15 cellular contexts compared by ENCODE assay signal in genomic region chr5:158485604-158486081, GRCh38.
DNase-seq lines count a peak whose midpoint lies in the region; ATAC-seq and TF ChIP-seq lines count a peak whose summit lies in the region.
"Had no signal": no experiment of that assay in that cellular context is flagged by ENCODE, and none has a peak within 500 bp of the region (broad histone marks: within the 10 kb centered on the region; RNA-seq: fewer than 3 reads in every experiment).

No MANE protein-coding gene starts in this region.

- 54 to 60% methylated on average over 5 to 6 of the region's 6 CpGs for WGBS in testis, 2 donors

- H3K4me3 ChIP-seq in MG63 (no peak overlapping the region), fibroblast of the aortic adventitia (ENCODE audit: low read depth, low read length) (no peak overlapping the region), testis (no peak overlapping the region)

- peak; percentile 5 for DNase-seq in MG63
- peak; percentile 60 for DNase-seq in fibroblast of the aortic adventitia (ENCODE audit: low read depth)
- no peak for DNase-seq in mesothelial cell of epicardium (ENCODE audit: low spot score in 2 of 2, unreplicated experiment in 2 of 2)
- peak; percentile 53 for DNase-seq in testis
- no peak for DNase-seq in HPDE6-E6E7 (ENCODE audit: extremely low spot score)
- no peak for DNase-seq in DMS53 treated with DMSO at 0.1 percent for 48 hours (lab: John Stamatoyannopoulos, UW; ENCODE audit: unreplicated experiment)
- DNase-seq in RKO (ENCODE audit: low spot score) = no peak
- DNase-seq: activated naive CD8-positive, alpha-beta T cell treated with anti-CD3 and anti-CD28 coated beads, Interleukin-2, amount 50 U/mL, for 24 hours; CD4-positive, CD25-positive, alpha-beta regulatory T cell; effector CD4-positive, alpha-beta T cell; GOT3; stimulated activated CD4-positive, alpha-beta T cell treated with anti-CD3 and anti-CD28 coated beads, Interleukin-4, amount 100 ng/mL, for 1 hour; SW 1271 had no signal

- H3K27me3 ChIP-seq in MG63 = no peaks in the 10 kb centered on the region
- no peaks in the 10 kb centered on the region for H3K27me3 ChIP-seq in testis

- H3K4me1 ChIP-seq in testis = peaks cover 34% of the 10 kb centered on the region

- H3K27ac Mint-ChIP-seq in mesothelial cell of epicardium = peak overlapping the region; percentile 68
- H3K27ac Mint-ChIP-seq: activated naive CD8-positive, alpha-beta T cell treated with anti-CD3 and anti-CD28 coated beads, Interleukin-2, amount 50 U/mL, for 24 hours; stimulated activated memory B cell treated with anti-CD40 and anti-IgM and Interleukin-4, amounts not matched to agents 10 μg/mL and 1 μg/mL and 100 μg/mL, for 72 hours had no signal

- H3K27me3 Mint-ChIP-seq in mesothelial cell of epicardium (ENCODE audit: low read depth) = peaks cover 2% of the 10 kb centered on the region

- H3K4me3 Mint-ChIP-seq in mesothelial cell of epicardium = no peak overlapping the region
- H3K4me3 Mint-ChIP-seq: activated naive CD8-positive, alpha-beta T cell treated with anti-CD3 and anti-CD28 coated beads, Interleukin-2, amount 50 U/mL, for 24 hours; CD4-positive, CD25-positive, alpha-beta regulatory T cell; stimulated activated memory B cell treated with anti-CD40 and anti-IgM and Interleukin-4, amounts not matched to agents 10 μg/mL and 1 μg/mL and 100 μg/mL, for 72 hours had no signal

- no peak for TF ChIP-seq POLR2A in testis (IDR thresholded peaks at IDR 0.05)

- no peak for ATAC-seq in HG03097 (IDR thresholded peaks at IDR 0.05; ENCODE audit: low FRiP score, unreplicated experiment)
- ATAC-seq: activated naive CD8-positive, alpha-beta T cell treated with anti-CD3 and anti-CD28 coated beads, Interleukin-2, amount 50 U/mL, for 24 hours; stimulated activated memory B cell treated with anti-CD40 and anti-IgM and Interleukin-4, amounts not matched to agents 10 μg/mL and 1 μg/mL and 100 μg/mL, for 72 hours had no signal

- H3K36me3 ChIP-seq in MG63 (no peaks in the 10 kb centered on the region), testis (ENCODE audit: low read depth, missing control alignments) (no peaks in the 10 kb centered on the region)

- intact Hi-C loops in testis (cut with DNase I; ENCODE audit: low total_unique reads) = no loop called here

- peaks cover 2% of the 10 kb centered on the region; the same call in 1 of the 2 replicates for H3K9me3 ChIP-seq in MG63
- no peaks in the 10 kb centered on the region for H3K9me3 ChIP-seq in testis

- no peak for TF ChIP-seq CTCF in fibroblast of the aortic adventitia (IDR thresholded peaks at IDR 0.05; ENCODE audit: insufficient read depth, low read length)
- no peak for TF ChIP-seq CTCF in mesothelial cell of epicardium (IDR thresholded peaks at IDR 0.05; ENCODE audit: unreplicated experiment)
- TF ChIP-seq CTCF in testis (IDR thresholded peaks at IDR 0.05) = no peak

- peaks cover 8% of the 10 kb centered on the region for H3K9me3 Mint-ChIP-seq in mesothelial cell of epicardium
- H3K9me3 Mint-ChIP-seq: stimulated activated memory B cell treated with anti-CD40 and anti-IgM and Interleukin-4, amounts not matched to agents 10 μg/mL and 1 μg/mL and 100 μg/mL, for 72 hours had no signal

- peaks cover 45% of the 10 kb centered on the region for H3K4me1 Mint-ChIP-seq in mesothelial cell of epicardium
- H3K4me1 Mint-ChIP-seq: activated naive CD8-positive, alpha-beta T cell treated with anti-CD3 and anti-CD28 coated beads, Interleukin-2, amount 50 U/mL, for 24 hours; CD4-positive, CD25-positive, alpha-beta regulatory T cell; stimulated activated memory B cell treated with anti-CD40 and anti-IgM and Interleukin-4, amounts not matched to agents 10 μg/mL and 1 μg/mL and 100 μg/mL, for 72 hours had no signal

- H3K36me3 Mint-ChIP-seq in mesothelial cell of epicardium = no peaks in the 10 kb centered on the region
- H3K36me3 Mint-ChIP-seq: CD4-positive, CD25-positive, alpha-beta regulatory T cell; stimulated activated memory B cell treated with anti-CD40 and anti-IgM and Interleukin-4, amounts not matched to agents 10 μg/mL and 1 μg/mL and 100 μg/mL, for 72 hours had no signal

- H3K27ac ChIP-seq in testis = peak overlapping the region in 1 of 2 donors; percentile 31

Comparison
In these comparisons a context has a peak if more than half of its experiments do, and no peak if none do; other contexts are left out.
1. DNase-seq: peak in MG63 (single experiment), fibroblast of the aortic adventitia (single experiment) and testis (single experiment); none in mesothelial cell of epicardium (0 of 2), HPDE6-E6E7 (single experiment), DMS53 treated with DMSO at 0.1 percent for 48 hours (single experiment) and RKO (single experiment).